ENCODE assay signal across 24 cellular contexts in genomic region chr7:77181739-77182138, GRCh38. TPM values are rescaled to one million over a fixed set of nuclear protein-coding genes. Genes with fewer than 3 reads are reported as not detected.
"Had no signal": no experiment of that assay in that cellular context is flagged by ENCODE, and none has a peak within 500 bp of the region (broad histone marks: within the 10 kb centered on the region; RNA-seq: fewer than 3 reads in every experiment).

No MANE protein-coding gene starts in this region.

- H3K36me3 Mint-ChIP-seq: mesothelial cell of epicardium, naive B cell had no signal

- H3K4me2 ChIP-seq: hepatocyte had no signal

- H3K27me3 ChIP-seq: dorsolateral prefrontal cortex, esophagus muscularis mucosa, foreskin keratinocyte, gastroesophageal sphincter, heart left ventricle, hepatocyte, left lung had no signal

- H3K27ac Mint-ChIP-seq: immature natural killer cell, mesothelial cell of epicardium had no signal

- H3K79me2 ChIP-seq: hepatocyte had no signal

- H3K27me3 Mint-ChIP-seq: naive B cell had no signal

- H2AFZ ChIP-seq: hepatocyte had no signal

- H3K4me3 ChIP-seq: coronary artery, dorsolateral prefrontal cortex, esophagus muscularis mucosa, gastroesophageal sphincter, heart left ventricle, hepatocyte, left lung, lower lobe of right lung had no signal

- H3K27ac ChIP-seq: coronary artery, dorsolateral prefrontal cortex, foreskin keratinocyte, heart left ventricle, hepatocyte, left lung, lower lobe of right lung had no signal

- H3K9me3 Mint-ChIP-seq: mesothelial cell of epicardium had no signal

- H3K4me1 ChIP-seq: foreskin keratinocyte had no signal

- H3K36me3 ChIP-seq: esophagus muscularis mucosa, gastroesophageal sphincter, heart left ventricle, left lung, lower lobe of right lung had no signal

- H3K4me3 Mint-ChIP-seq: immature natural killer cell, mesothelial cell of epicardium, naive B cell had no signal

- DNase-seq: dermis blood vessel endothelial cell; dorsolateral prefrontal cortex; effector CD4-positive, alpha-beta T cell; effector memory CD4-positive, alpha-beta T cell; foreskin keratinocyte; heart left ventricle; hypothalamus; immature natural killer cell; islet precursor cell; kidney; kidney glomerular epithelial cell; left lung; left ventricle myocardium superior; lower lobe of right lung; mesenchymal stem cell; naive B cell had no signal

- H3K9me3 ChIP-seq: gastroesophageal sphincter, left lung, lower lobe of right lung had no signal

- ATAC-seq: foreskin keratinocyte, gastroesophageal sphincter, heart left ventricle, left lung, left ventricle myocardium superior, lower lobe of right lung had no signal

- H3K4me1 Mint-ChIP-seq: immature natural killer cell, mesothelial cell of epicardium, naive B cell had no signal

- FAIRE-seq: endothelial cell of umbilical vein, frontal cortex, kidney had no signal

RNA-seq across cellular contexts. Expression of gene FGL2, which starts 17.9 kb away (rescaled TPM):
- total RNA-seq: endothelial cell of umbilical vein, epithelial cell of proximal tubule, foreskin keratinocyte, mesothelial cell of epicardium had no signal
- polyA plus RNA-seq: endothelial cell of umbilical vein, foreskin keratinocyte had no signal
